ENCODE assay signal across 30 cellular contexts in the genomic region with DNA sequence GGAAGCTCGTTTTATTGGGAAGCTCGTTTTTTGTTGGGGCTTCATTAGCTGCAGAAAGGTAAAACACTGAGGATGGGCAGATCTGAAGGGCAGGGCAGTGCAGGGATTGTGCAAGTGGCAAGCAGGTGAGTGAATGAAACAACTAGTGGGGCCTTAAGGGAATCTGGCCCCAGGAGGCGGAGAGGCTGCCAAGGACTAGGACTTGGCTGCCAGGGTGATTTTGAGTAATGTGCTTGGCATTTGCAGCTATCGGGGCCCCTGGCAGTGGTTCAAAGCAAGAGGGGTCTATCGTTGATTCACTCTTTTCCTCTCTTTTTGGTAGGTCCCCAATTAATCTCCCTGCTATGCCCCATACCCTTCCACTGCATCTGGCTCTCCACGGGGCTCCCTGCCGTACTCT. TPM values are rescaled to one million over a fixed set of nuclear protein-coding genes. Genes with fewer than 3 reads are reported as not detected.
"Had no signal": no experiment of that assay in that cellular context is flagged by ENCODE, and none has a peak within 500 bp of the region (broad histone marks: within the 10 kb centered on the region; RNA-seq: fewer than 3 reads in every experiment).

No MANE protein-coding gene starts in this region.

- H3K27ac ChIP-seq: coronary artery, parathyroid adenoma, right lobe of liver, stomach, suprapubic skin, tibial nerve, WERI-Rb-1 had no signal

- H3K4me3 Mint-ChIP-seq: activated CD4-positive, alpha-beta T cell treated with anti-CD3 and anti-CD28 coated beads, Interleukin-2, amount 10 ng/mL, durations not matched to agents 7 days and 5 days; activated CD8-positive, alpha-beta memory T cell treated with anti-CD3 and anti-CD28 coated beads, Interleukin-2, amount 10 ng/mL, durations not matched to agents 7 days and 5 days; activated CD8-positive, alpha-beta T cell treated with anti-CD3 and anti-CD28 coated beads for 36 hours; activated naive CD4-positive, alpha-beta T cell treated with anti-CD3 and anti-CD28 coated beads, Interleukin-2, amount 10 ng/mL, durations not matched to agents 7 days and 5 days; immature natural killer cell; memory B cell; nephron; stimulated activated memory B cell treated with anti-CD40 and anti-IgM and Interleukin-4, amounts not matched to agents 10 μg/mL and 1 μg/mL and 100 μg/mL, for 72 hours had no signal

- H3K27me3 ChIP-seq: right lobe of liver, stomach, suprapubic skin, tibial nerve had no signal

- H3K4me1 ChIP-seq: right lobe of liver, tibial nerve had no signal

- H3K36me3 ChIP-seq: right lobe of liver, stomach, suprapubic skin, tibial nerve, WERI-Rb-1 had no signal

- DNase-seq: activated CD4-positive, alpha-beta T cell treated with anti-CD3 and anti-CD28 coated beads, Interleukin-2, amount 10 ng/mL, durations not matched to agents 7 days and 5 days; activated CD4-positive, CD25-positive, alpha-beta regulatory T cell treated with anti-CD3 and anti-CD28 coated beads, Interleukin-2, amount 50 U/mL, for 72 hours; activated CD8-positive, alpha-beta memory T cell treated with anti-CD3 and anti-CD28 coated beads, Interleukin-2, amount 10 ng/mL, durations not matched to agents 7 days and 5 days; activated CD8-positive, alpha-beta T cell treated with anti-CD3 and anti-CD28 coated beads for 36 hours; activated effector memory CD4-positive, alpha-beta T cell treated with anti-CD3 and anti-CD28 coated beads, Interleukin-2, amount 50 U/mL, for 16 hours; activated naive CD4-positive, alpha-beta T cell treated with anti-CD3 and anti-CD28 coated beads, Interleukin-2, amount 10 ng/mL, durations not matched to agents 7 days and 5 days; activated T-cell treated with anti-CD3 and anti-CD28 coated beads for 4 hours; amygdala; cerebellar nuclear complex; immature natural killer cell; kidney glomerular epithelial cell; right lobe of liver; small intestine; stimulated activated CD4-positive, alpha-beta T cell treated with anti-CD3 and anti-CD28 coated beads, Interleukin-2, amount 100 ng/mL, for 24 hours; stomach; WERI-Rb-1 had no signal

- H3K27ac Mint-ChIP-seq: activated CD4-positive, alpha-beta T cell treated with anti-CD3 and anti-CD28 coated beads, Interleukin-2, amount 10 ng/mL, durations not matched to agents 7 days and 5 days; activated CD8-positive, alpha-beta memory T cell treated with anti-CD3 and anti-CD28 coated beads, Interleukin-2, amount 10 ng/mL, durations not matched to agents 7 days and 5 days; activated CD8-positive, alpha-beta T cell treated with anti-CD3 and anti-CD28 coated beads for 36 hours; activated naive CD4-positive, alpha-beta T cell treated with anti-CD3 and anti-CD28 coated beads, Interleukin-2, amount 10 ng/mL, durations not matched to agents 7 days and 5 days; memory B cell; nephron; stimulated activated memory B cell treated with anti-CD40 and anti-IgM and Interleukin-4, amounts not matched to agents 10 μg/mL and 1 μg/mL and 100 μg/mL, for 72 hours had no signal

- H3K9me3 ChIP-seq: right lobe of liver, suprapubic skin, tibial nerve had no signal

- H3K4me1 Mint-ChIP-seq: nephron had no signal

- FAIRE-seq: small intestine, TTC549 had no signal

- ATAC-seq: activated CD8-positive, alpha-beta memory T cell treated with anti-CD3 and anti-CD28 coated beads, Interleukin-2, amount 10 ng/mL, durations not matched to agents 7 days and 5 days; activated CD8-positive, alpha-beta T cell treated with anti-CD3 and anti-CD28 coated beads for 36 hours; right lobe of liver; stimulated activated memory B cell treated with anti-CD40 and anti-IgM and Interleukin-4, amounts not matched to agents 10 μg/mL and 1 μg/mL and 100 μg/mL, for 72 hours had no signal

- H3K4me3 ChIP-seq: coronary artery, right lobe of liver, stomach, suprapubic skin, tibial nerve had no signal

- H3K27me3 Mint-ChIP-seq: memory B cell; stimulated activated memory B cell treated with anti-CD40 and anti-IgM and Interleukin-4, amounts not matched to agents 10 μg/mL and 1 μg/mL and 100 μg/mL, for 72 hours had no signal

RNA-seq across cellular contexts. Expression of a gene that starts 11.5 kb away (rescaled TPM):
- total RNA-seq: activated CD4-positive, alpha-beta T cell treated with anti-CD3 and anti-CD28 coated beads, Interleukin-2, amount 10 ng/mL, durations not matched to agents 7 days and 5 days; activated CD8-positive, alpha-beta memory T cell treated with anti-CD3 and anti-CD28 coated beads, Interleukin-2, amount 10 ng/mL, durations not matched to agents 7 days and 5 days; activated CD8-positive, alpha-beta T cell treated with anti-CD3 and anti-CD28 coated beads for 36 hours; epithelial cell of proximal tubule; fibroblast of villous mesenchyme; glomerular endothelial cell; myocyte; pulmonary artery endothelial cell; right lobe of liver; stomach; tibial nerve; urinary bladder had no signal
